In the genomic region with DNA sequence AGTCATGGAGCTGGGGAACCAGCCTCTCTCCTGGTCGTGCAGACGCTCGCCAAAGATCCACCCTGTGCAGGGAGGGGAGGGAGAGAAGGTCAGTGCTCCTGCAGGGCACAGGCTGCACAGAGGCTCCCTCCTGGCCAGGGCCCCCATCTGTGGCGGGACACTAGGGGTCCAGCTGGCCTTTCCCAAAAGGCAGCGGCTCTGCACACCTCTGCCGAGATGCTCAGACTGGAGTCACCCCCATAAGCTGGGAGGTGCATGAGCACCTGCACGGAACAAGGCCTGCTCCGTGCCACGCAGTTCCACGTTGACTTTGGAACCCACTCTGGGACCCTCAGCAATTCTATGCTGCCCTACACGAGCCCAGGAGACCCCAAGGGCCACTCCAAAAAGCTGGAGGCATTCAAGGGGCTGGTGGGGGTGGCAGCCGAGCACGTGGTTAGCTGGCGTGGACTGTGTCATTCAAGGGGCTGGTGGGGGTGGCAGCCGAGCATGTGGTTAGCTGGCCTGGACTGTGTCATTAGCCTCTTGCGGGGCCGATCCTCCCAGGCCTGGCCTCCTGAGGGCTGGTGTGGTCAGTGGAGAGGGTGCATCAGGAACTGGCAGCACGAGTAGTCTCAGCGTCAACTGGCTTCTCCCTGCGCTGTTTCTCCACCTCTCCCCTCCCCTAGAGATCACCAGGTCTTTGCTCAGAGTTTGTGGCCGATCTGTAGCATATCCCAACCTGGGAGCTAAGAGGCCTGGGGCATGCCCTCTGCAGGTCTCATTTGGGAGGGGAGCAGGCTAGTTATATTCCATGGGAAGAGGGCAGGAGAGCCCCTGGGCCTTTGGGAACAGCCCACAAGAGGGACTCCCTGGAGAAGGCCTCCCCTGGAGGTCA, we compare ENCODE assay signal across 15 cellular contexts. TPM values are rescaled to one million over a fixed set of nuclear protein-coding genes. Genes with fewer than 3 reads are reported as not detected.
"Had no signal": no experiment of that assay in that cellular context is flagged by ENCODE, and none has a peak within 500 bp of the region (broad histone marks: within the 10 kb centered on the region; RNA-seq: fewer than 3 reads in every experiment).

No MANE protein-coding gene starts in this region.

- ATAC-seq: activated CD4-positive, CD25-positive, alpha-beta regulatory T cell treated with anti-CD3 and anti-CD28 coated beads, Interleukin-2, amount 50 U/mL, for 24 hours; body of pancreas; foreskin keratinocyte; naive thymus-derived CD4-positive, alpha-beta T cell had no signal

- H3K4me3 Mint-ChIP-seq: naive thymus-derived CD4-positive, alpha-beta T cell; T-helper 2 cell treated with Interferon-gamma antibody and Interleukin-4, amounts not matched to agents 5 μg/mL and 100 μg/mL, for 36 hours had no signal

- DNase-seq: activated naive CD4-positive, alpha-beta T cell treated with anti-CD3 and anti-CD28 coated beads, Interleukin-2, amount 50 U/mL, for 16 hours; activated T-cell treated with anti-CD3 and anti-CD28 coated beads, Interleukin-2, amount 50 U/mL, for 1 hour; body of pancreas; cerebellar nuclear complex; dermis blood vessel endothelial cell; esophagus squamous epithelium; foreskin keratinocyte; naive thymus-derived CD4-positive, alpha-beta T cell; stimulated activated CD4-positive, alpha-beta T cell treated with anti-CD3 and anti-CD28 coated beads, Interleukin-4, amount 100 ng/mL, for 4 hours; thyroid gland had no signal

- H3K9me3 Mint-ChIP-seq: T-helper 2 cell treated with Interferon-gamma antibody and Interleukin-4, amounts not matched to agents 5 μg/mL and 100 μg/mL, for 36 hours had no signal

- H3K27me3 ChIP-seq: adrenal gland, body of pancreas, thyroid gland, vagina had no signal

- H3K27ac ChIP-seq: adrenal gland, body of pancreas, esophagus squamous epithelium, foreskin keratinocyte, thyroid gland, vagina had no signal

- H3K4me3 ChIP-seq: adrenal gland, body of pancreas, esophagus squamous epithelium, lung, thyroid gland, vagina had no signal

- H3K36me3 Mint-ChIP-seq: naive thymus-derived CD4-positive, alpha-beta T cell had no signal

- H3K27ac Mint-ChIP-seq: T-helper 2 cell treated with Interferon-gamma antibody and Interleukin-4, amounts not matched to agents 5 μg/mL and 100 μg/mL, for 36 hours had no signal

- H3K36me3 ChIP-seq: adrenal gland, thyroid gland, vagina had no signal

- H3K4me1 ChIP-seq: foreskin keratinocyte had no signal

- H3K9me3 ChIP-seq: adrenal gland, body of pancreas, esophagus squamous epithelium, thyroid gland, vagina had no signal

RNA-seq across cellular contexts. Expression of gene SNORC, which starts 9.8 kb away (rescaled TPM):
- total RNA-seq: vagina had no signal
- polyA plus RNA-seq: naive thymus-derived CD4-positive, alpha-beta T cell had no signal
